9 cellular contexts compared by ENCODE assay signal in the genomic region with DNA sequence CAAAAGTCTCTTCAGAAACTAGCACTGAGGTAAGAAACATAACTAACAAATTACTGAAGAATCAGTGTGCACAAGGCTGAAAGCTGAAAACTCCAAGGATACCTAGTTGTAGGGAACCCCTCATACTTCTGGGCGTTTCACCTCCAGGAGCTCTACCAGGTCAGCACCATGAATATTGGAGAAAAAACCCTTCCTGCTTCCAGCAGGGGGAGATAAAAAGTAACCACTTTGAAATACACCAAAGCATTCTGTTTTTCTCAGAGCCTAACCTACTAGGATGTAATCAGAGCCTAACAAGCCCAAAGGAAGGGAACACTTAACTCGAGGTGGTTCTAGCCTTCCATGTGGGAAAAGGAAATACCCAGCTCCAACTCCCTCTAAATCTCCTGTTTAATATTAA.
DNase-seq lines count a peak whose midpoint lies in the region; ATAC-seq, FAIRE-seq and TF ChIP-seq lines count a peak whose summit lies in the region.
"Had no signal": no experiment of that assay in that cellular context is flagged by ENCODE, and none has a peak within 500 bp of the region (broad histone marks: within the 10 kb centered on the region; RNA-seq: fewer than 3 reads in every experiment).

No MANE protein-coding gene starts in this region.

- TF ChIP-seq POLR2A in HepG2 (IDR thresholded peaks at IDR 0.05; ENCODE audit: insufficient read depth in 1 of 2, low read depth in 2 of 2, low read length in 2 of 2): no peak

- POLR2A ChIA-PET in HepG2 (lab: Yijun Ruan, JAX): no interaction called here
- POLR2A ChIA-PET in activated CD4-positive, alpha-beta T cell treated with anti-CD3 and anti-CD28 coated beads for 36 hours (lab: Charles Lee): no interaction called here

- BruUV-seq in HepG2 (replicated peaks; lab: Mats Ljungman, UMichigan): no TSS peak

- DNase-seq in DMS53 treated with DMSO at 0.1 percent for 48 hours (lab: John Stamatoyannopoulos, UW; ENCODE audit: unreplicated experiment) (peak; percentile 12), HT-29 (ENCODE audit: low spot score) (peak; percentile 52), amniotic epithelial cell (ENCODE audit: low read depth) (peak; percentile 35), HepG2 (ENCODE audit: low spot score) (peak; percentile 2), NCI-H345 (lab: John Stamatoyannopoulos, UW) (no peak)
- DNase-seq in activated CD4-positive, alpha-beta T cell treated with anti-CD3 and anti-CD28 coated beads for 36 hours: no peak
- DNase-seq in stimulated activated CD4-positive, alpha-beta T cell treated with anti-CD3 and anti-CD28 coated beads, Interleukin-4, amount 100 ng/mL, for 4 hours: no peak
- DNase-seq: T-helper 9 cell had no signal

- CTCF ChIA-PET in HepG2 (lab: Yijun Ruan, JAX; ENCODE audit: low intra/inter-chr PET ratio, low total read pairs): interaction anchor here (1.1 kb wide), 1 partner anchor 419 kb away, joined by 6 read pairs; no protein-coding TSS in a partner anchor
- CTCF ChIA-PET in activated CD4-positive, alpha-beta T cell treated with anti-CD3 and anti-CD28 coated beads for 36 hours (lab: Charles Lee): interaction anchor here (0.9 kb wide), 1 partner anchor 77 kb away, joined by 4 read pairs; no protein-coding TSS in a partner anchor

- no peak overlapping the region for H3K4me2 ChIP-seq in HepG2 (ENCODE audit: low read depth, low read length)

- no peak overlapping the region for H3K27ac ChIP-seq in HepG2 (ENCODE audit: extremely low read length, insufficient read depth, low read length)

- no peaks in the 10 kb centered on the region for H3K27me3 ChIP-seq in HepG2 (ENCODE audit: control insufficient read depth in 1 of 2, insufficient read depth in 2 of 2, low read length in 2 of 2)

- no peak overlapping the region for H3K4me3 ChIP-seq in HepG2 (replicated peaks in 1 of 3; ENCODE audit: insufficient read depth in 1 of 3, low read depth in 2 of 3, low read length in 3 of 3)

- no peaks in the 10 kb centered on the region for H3K9me3 Mint-ChIP-seq in activated CD4-positive, alpha-beta T cell treated with anti-CD3 and anti-CD28 coated beads for 36 hours (ENCODE audit: low read depth)

- intact Hi-C loops in HepG2 (cut with micrococcal nuclease; ENCODE audit: unreplicated experiment): no loop called here
- intact Hi-C loops in activated CD4-positive, alpha-beta T cell treated with anti-CD3 and anti-CD28 coated beads for 36 hours (cut with DNase I, micrococcal nuclease): no loop called here

- no peaks in the 10 kb centered on the region for H3K79me2 ChIP-seq in HepG2 (ENCODE audit: insufficient read depth, low read length)

- H2AFZ ChIP-seq in HepG2 (ENCODE audit: low read length): no peak overlapping the region

- peak; percentile 48 for TF ChIP-seq CTCF in HepG2 (CRISPR knock-in tag; IDR thresholded peaks at IDR 0.05)

- ATAC-seq in HepG2 (peak; percentile 79), esophagus mucosa (no peak)
- ATAC-seq in activated CD4-positive, alpha-beta T cell treated with anti-CD3 and anti-CD28 coated beads for 36 hours: no peak

- H3K36me3 ChIP-seq in HepG2 (replicated peaks in 1 of 2; ENCODE audit: control insufficient read depth in 1 of 2, insufficient read depth in 2 of 2, low read length in 2 of 2): no peaks in the 10 kb centered on the region

- no peaks in the 10 kb centered on the region for H3K36me3 Mint-ChIP-seq in activated CD4-positive, alpha-beta T cell treated with anti-CD3 and anti-CD28 coated beads for 36 hours (ENCODE audit: low read depth)

- H3K9ac ChIP-seq in HepG2 (ENCODE audit: insufficient read depth, low read depth, low read length): no peak overlapping the region

- H3K4me1 ChIP-seq in HepG2 (ENCODE audit: insufficient read depth, low read length): no peaks in the 10 kb centered on the region

- FAIRE-seq in HepG2 (lab: Jason Lieb, UNC): no peak

- TF ChIP-seq EP300 in HepG2 (IDR thresholded peaks at IDR 0.05; ENCODE audit: low read depth in 2 of 2, low read length in 2 of 2): no peak
- no peak for TF ChIP-seq EP300 in HepG2 (CRISPR knock-in tag; IDR thresholded peaks at IDR 0.05; ENCODE audit: borderline replicate concordance)

- whole genome bisulfite sequencing in HepG2 (ENCODE audit: low lambda C conversion rate): 3% methylated on average over 2 of the region's 2 CpGs

- no peaks in the 10 kb centered on the region for H4K20me1 ChIP-seq in HepG2 (ENCODE audit: insufficient read depth, low read length)

- H3K9me3 ChIP-seq in HepG2 (ENCODE audit: low read length): peaks cover 6% of the 10 kb centered on the region; the same call in 1 of the 2 replicates

- H3K27ac Mint-ChIP-seq in activated CD4-positive, alpha-beta T cell treated with anti-CD3 and anti-CD28 coated beads for 36 hours: no peak overlapping the region

- no peak overlapping the region for H3K4me3 Mint-ChIP-seq in activated CD4-positive, alpha-beta T cell treated with anti-CD3 and anti-CD28 coated beads for 36 hours

- no peaks in the 10 kb centered on the region for H3K4me1 Mint-ChIP-seq in activated CD4-positive, alpha-beta T cell treated with anti-CD3 and anti-CD28 coated beads for 36 hours

- no peak for TF ChIP-seq RAD21 in HepG2 (CRISPR knock-in tag; IDR thresholded peaks at IDR 0.05)

- in situ Hi-C loops in HepG2 (cut with HindIII; ENCODE audit: extremely low pct_ligation_motif_present, low pct_unique_long_range_greater_than_20kb): loop anchor here (10.0 kb wide), 1 partner anchor 420 kb away; no protein-coding TSS in a partner anchor

- no peaks in the 10 kb centered on the region for H3K27me3 Mint-ChIP-seq in activated CD4-positive, alpha-beta T cell treated with anti-CD3 and anti-CD28 coated beads for 36 hours

TF ChIP-seq in HepG2, 621 proteins besides CTCF, POLR2A, EP300 and RAD21:
- TF ChIP-seq, protein P1, sequence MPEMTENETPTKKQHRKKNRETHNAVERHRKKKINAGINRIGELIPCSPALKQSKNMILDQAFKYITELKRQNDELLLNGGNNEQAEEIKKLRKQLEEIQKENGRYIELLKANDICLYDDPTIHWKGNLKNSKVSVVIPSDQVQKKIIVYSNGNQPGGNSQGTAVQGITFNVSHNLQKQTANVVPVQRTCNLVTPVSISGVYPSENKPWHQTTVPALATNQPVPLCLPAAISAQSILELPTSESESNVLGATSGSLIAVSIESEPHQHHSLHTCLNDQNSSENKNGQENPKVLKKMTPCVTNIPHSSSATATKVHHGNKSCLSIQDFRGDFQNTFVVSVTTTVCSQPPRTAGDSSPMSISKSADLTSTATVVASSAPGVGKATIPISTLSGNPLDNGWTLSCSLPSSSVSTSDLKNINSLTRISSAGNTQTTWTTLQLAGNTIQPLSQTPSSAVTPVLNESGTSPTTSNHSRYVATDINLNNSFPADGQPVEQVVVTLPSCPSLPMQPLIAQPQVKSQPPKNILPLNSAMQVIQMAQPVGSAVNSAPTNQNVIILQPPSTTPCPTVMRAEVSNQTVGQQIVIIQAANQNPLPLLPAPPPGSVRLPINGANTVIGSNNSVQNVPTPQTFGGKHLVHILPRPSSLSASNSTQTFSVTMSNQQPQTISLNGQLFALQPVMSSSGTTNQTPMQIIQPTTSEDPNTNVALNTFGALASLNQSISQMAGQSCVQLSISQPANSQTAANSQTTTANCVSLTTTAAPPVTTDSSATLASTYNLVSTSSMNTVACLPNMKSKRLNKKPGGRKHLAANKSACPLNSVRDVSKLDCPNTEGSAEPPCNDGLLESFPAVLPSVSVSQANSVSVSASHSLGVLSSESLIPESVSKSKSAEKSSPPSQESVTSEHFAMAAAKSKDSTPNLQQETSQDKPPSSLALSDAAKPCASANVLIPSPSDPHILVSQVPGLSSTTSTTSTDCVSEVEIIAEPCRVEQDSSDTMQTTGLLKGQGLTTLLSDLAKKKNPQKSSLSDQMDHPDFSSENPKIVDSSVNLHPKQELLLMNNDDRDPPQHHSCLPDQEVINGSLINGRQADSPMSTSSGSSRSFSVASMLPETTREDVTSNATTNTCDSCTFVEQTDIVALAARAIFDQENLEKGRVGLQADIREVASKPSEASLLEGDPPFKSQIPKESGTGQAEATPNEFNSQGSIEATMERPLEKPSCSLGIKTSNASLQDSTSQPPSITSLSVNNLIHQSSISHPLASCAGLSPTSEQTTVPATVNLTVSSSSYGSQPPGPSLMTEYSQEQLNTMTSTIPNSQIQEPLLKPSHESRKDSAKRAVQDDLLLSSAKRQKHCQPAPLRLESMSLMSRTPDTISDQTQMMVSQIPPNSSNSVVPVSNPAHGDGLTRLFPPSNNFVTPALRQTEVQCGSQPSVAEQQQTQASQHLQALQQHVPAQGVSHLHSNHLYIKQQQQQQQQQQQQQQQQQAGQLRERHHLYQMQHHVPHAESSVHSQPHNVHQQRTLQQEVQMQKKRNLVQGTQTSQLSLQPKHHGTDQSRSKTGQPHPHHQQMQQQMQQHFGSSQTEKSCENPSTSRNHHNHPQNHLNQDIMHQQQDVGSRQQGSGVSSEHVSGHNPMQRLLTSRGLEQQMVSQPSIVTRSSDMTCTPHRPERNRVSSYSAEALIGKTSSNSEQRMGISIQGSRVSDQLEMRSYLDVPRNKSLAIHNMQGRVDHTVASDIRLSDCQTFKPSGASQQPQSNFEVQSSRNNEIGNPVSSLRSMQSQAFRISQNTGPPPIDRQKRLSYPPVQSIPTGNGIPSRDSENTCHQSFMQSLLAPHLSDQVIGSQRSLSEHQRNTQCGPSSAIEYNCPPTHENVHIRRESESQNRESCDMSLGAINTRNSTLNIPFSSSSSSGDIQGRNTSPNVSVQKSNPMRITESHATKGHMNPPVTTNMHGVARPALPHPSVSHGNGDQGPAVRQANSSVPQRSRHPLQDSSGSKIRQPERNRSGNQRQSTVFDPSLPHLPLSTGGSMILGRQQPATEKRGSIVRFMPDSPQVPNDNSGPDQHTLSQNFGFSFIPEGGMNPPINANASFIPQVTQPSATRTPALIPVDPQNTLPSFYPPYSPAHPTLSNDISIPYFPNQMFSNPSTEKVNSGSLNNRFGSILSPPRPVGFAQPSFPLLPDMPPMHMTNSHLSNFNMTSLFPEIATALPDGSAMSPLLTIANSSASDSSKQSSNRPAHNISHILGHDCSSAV (CRISPR knock-in tag; IDR thresholded peaks at IDR 0.05; ENCODE audit: borderline replicate concordance): no peak
- TF ChIP-seq SMC3 (IDR thresholded peaks at IDR 0.05; ENCODE audit: low read length) (peak; percentile 47; the same call in 1 of the 2 replicates), STAG1 (CRISPR knock-in tag; IDR thresholded peaks at IDR 0.05) (peak; percentile 24; the same call in 1 of the 2 replicates)

Comparison
In these comparisons a context has a peak if more than half of its experiments do, and no peak if none do; other contexts are left out.
1. DNase-seq: peak in DMS53 treated with DMSO at 0.1 percent for 48 hours (single experiment), HT-29 (single experiment), amniotic epithelial cell (single experiment) and HepG2 (single experiment); none in NCI-H345 (single experiment), activated CD4-positive, alpha-beta T cell treated with anti-CD3 and anti-CD28 coated beads for 36 hours (single experiment) and stimulated activated CD4-positive, alpha-beta T cell treated with anti-CD3 and anti-CD28 coated beads, Interleukin-4, amount 100 ng/mL, for 4 hours (0 of 2).